Comparison of ENCODE assay signal across 8 cellular contexts in the genomic region with DNA sequence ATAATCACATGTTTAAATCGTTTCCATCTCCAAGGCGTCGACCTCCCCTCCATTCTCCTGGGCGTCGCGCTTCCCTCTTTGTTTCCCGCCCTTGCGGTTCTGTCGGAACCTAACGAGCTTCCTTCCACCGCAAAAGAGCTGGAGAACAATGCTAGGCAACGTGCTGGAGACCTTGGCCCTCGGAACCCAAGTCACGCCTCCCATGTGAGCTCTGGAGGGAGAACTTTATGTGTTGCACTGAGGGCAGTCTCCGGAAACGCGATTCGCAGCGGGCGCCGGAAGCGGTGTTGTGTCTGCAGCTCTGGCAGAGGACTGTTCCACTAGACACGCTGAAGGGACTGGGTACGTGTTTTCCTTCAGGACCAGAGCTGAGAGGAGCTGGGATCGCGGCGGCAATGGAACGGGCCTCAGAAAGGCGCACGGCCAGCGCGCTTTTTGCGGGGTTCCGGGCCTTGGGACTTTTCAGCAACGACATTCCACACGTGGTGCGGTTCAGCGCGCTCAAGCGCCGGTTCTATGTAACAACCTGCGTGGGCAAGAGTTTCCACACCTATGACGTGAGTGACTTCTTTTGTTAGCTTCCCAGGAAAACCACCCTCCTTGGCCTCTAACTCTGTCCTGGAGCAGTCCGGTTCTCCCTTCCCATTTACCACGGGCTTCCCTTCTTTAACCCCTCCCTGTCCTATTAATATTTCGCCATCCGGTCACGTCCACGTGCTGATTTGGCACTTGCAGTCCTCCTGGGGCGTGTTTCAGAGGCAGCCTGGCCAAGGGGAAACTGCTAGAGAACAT. TPM values are rescaled to one million over a fixed set of nuclear protein-coding genes. Genes with fewer than 3 reads are reported as not detected.
DNase-seq lines count a peak whose midpoint lies in the region; ATAC-seq, FAIRE-seq and TF ChIP-seq lines count a peak whose summit lies in the region.

TSS of gene WDR36 (plus strand) at position 287 of the 792 bp plus-strand sequence. CDS start at position 396, 109 bp downstream.

- ATAC-seq in HG02852 (IDR thresholded peaks at IDR 0.05; ENCODE audit: unreplicated experiment): peak; percentile 92

- TF ChIP-seq CTCF in parathyroid adenoma (IDR thresholded peaks at IDR 0.05): no peak
- TF ChIP-seq CTCF in tibial artery (IDR thresholded peaks at IDR 0.05): peak in 1 of 2 experiments; percentile 14

- H3K9me3 ChIP-seq in adipocyte (ENCODE audit: control insufficient read depth, low read length): no peaks in the 10 kb centered on the region
- H3K9me3 ChIP-seq in parathyroid adenoma (ENCODE audit: control insufficient read depth, low read length): no peaks in the 10 kb centered on the region
- H3K9me3 ChIP-seq in tibial artery: no peaks in the 10 kb centered on the region

- peak within 1 kb of the TSS; percentile 94 for H3K9ac ChIP-seq in adipocyte (ENCODE audit: low read length)
- no peak within 1 kb of the TSS for H3K9ac ChIP-seq in parathyroid adenoma

- TF ChIP-seq POLR2A in GM12892 (IDR thresholded peaks at IDR 0.05; ENCODE audit: low read depth, low read length): peak; percentile 87

- H3K79me2 ChIP-seq in parathyroid adenoma: peaks cover 8% of the 10 kb centered on the region

- intact Hi-C loops in cardiac septum (cut with DNase I) (loop anchor here (5.0 kb wide), 1 partner anchor 355 kb away; the partner anchor contains the start of gene SLC25A46), tibial artery (cut with DNase I; ENCODE audit: low total_unique reads) (loop anchor here (5.0 to 10.0 kb wide), 2 partner anchors 340 to 1397 kb away; no protein-coding TSS in a partner anchor)

- H3K27ac ChIP-seq in parathyroid adenoma: peak within 1 kb of the TSS; percentile 36
- peak within 1 kb of the TSS; percentile 74 to 84 for H3K27ac ChIP-seq in tibial artery

- peak; percentile 61 for DNase-seq in GM12892 (ENCODE audit: insufficient read length)
- DNase-seq in NCI-H1436 treated with DMSO at 0.1 percent for 48 hours (lab: John Stamatoyannopoulos, UW): peak; percentile 20
- peak; percentile 77 for DNase-seq in T follicular helper cell (ENCODE audit: low read depth)
- DNase-seq in adipocyte (ENCODE audit: low read depth): peak; percentile 96
- DNase-seq in cardiac septum (ENCODE audit: low spot score): peak; percentile 93
- DNase-seq in tibial artery: peak; percentile 88 to 90

- peak; percentile 97 for FAIRE-seq in GM12892 (lab: Jason Lieb, UNC)

- peak within 1 kb of the TSS; percentile 78 for H3K4me2 ChIP-seq in parathyroid adenoma (ENCODE audit: low read length)

- H2AFZ ChIP-seq in parathyroid adenoma: peak within 1 kb of the TSS; percentile 85

- peak within 1 kb of the TSS; percentile 96 for H3K4me3 ChIP-seq in adipocyte (ENCODE audit: low read length)
- peak within 1 kb of the TSS; percentile 75 for H3K4me3 ChIP-seq in parathyroid adenoma (ENCODE audit: low read depth, low read length)
- H3K4me3 ChIP-seq in tibial artery: peak within 1 kb of the TSS; percentile 71 to 92

- H3K4me1 ChIP-seq in adipocyte (ENCODE audit: control insufficient read depth, insufficient read depth, low read length): peaks cover 16% of the 10 kb centered on the region
- H3K4me1 ChIP-seq in parathyroid adenoma: peaks cover 6% of the 10 kb centered on the region
- H3K4me1 ChIP-seq in tibial artery: peaks cover 0 to 18% (median 12%) of the 10 kb centered on the region in 4 donors

- H3K36me3 ChIP-seq in adipocyte (ENCODE audit: control insufficient read depth, insufficient read depth, low read length, severe bottlenecking) (peaks cover 17% of the 10 kb centered on the region), parathyroid adenoma (ENCODE audit: control insufficient read depth, insufficient read depth, low read length) (no peaks in the 10 kb centered on the region), tibial artery (peaks cover under 1 to 12% (median under 1%) of the 10 kb centered on the region in 3 donors)

- H3K27me3 ChIP-seq in adipocyte (replicated peaks; ENCODE audit: control insufficient read depth, insufficient read depth, low read length): no peaks in the 10 kb centered on the region
- no peaks in the 10 kb centered on the region for H3K27me3 ChIP-seq in parathyroid adenoma (ENCODE audit: control insufficient read depth, insufficient read depth, low read length)
- H3K27me3 ChIP-seq in tibial artery: no peaks in the 10 kb centered on the region

RNA-seq across cellular contexts. Expression of gene WDR36, which starts in this region (rescaled TPM):
- polyA plus RNA-seq in GM12892 (2012; ENCODE audit: missing spikeins): 27.4 TPM
- 12.9 TPM for total RNA-seq in cardiac septum

Comparison
In these comparisons a context has a peak if more than half of its experiments do, and no peak if none do; other contexts are left out.
1. Peak in every context shown above with its lines: DNase-seq, ATAC-seq, H3K4me3 ChIP-seq and H3K27ac ChIP-seq.
2. DNase-seq: peak in every context shown above with its lines; median percentile 96 in adipocyte; 93 in cardiac septum; 89 in tibial artery; 77 in T follicular helper cell; 61 in GM12892; 20 in NCI-H1436 treated with DMSO at 0.1 percent for 48 hours.